In the genomic region with DNA sequence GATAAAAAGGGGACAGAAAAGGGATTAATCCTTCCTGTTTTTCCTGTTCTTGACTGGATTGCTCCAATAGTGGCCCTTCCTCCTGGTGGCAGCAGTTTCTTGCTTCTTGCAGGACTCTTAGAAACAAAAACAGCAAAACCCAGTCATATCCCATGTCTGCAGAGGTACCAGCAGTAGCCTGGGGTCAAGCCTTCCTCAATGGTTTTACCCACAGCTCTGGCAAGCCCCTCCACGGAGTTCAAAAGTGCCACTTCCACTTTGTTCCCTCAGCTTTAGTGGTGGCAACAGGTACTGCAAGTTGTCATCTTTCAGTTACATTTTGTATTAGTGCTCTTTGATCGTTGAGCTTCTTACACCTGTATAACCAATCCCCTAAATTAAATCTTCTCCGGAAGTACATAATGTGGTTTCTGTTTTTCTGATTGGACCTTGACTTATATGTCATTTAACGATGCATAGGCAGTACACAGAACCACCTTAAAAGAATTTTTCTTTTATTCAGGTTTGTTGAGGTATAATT, we compare ENCODE assay signal across 8 cellular contexts.
DNase-seq lines count a peak whose midpoint lies in the region; ATAC-seq and TF ChIP-seq lines count a peak whose summit lies in the region.

No MANE protein-coding gene starts in this region.

- no peak overlapping the region for H3K27ac Mint-ChIP-seq in nephron progenitor cell

- TF ChIP-seq CTCF in cardiac fibroblast (IDR thresholded peaks at IDR 0.05; ENCODE audit: low read depth, low read length) (peak; percentile 62), nephron progenitor cell (IDR thresholded peaks at IDR 0.05) (peak; percentile 52)

- no peaks in the 10 kb centered on the region for H3K4me1 Mint-ChIP-seq in nephron progenitor cell

- no peak overlapping the region for H3K4me3 Mint-ChIP-seq in nephron progenitor cell

- no peaks in the 10 kb centered on the region for H3K36me3 Mint-ChIP-seq in nephron progenitor cell (ENCODE audit: low read depth)

- no peak overlapping the region for H3K4me3 ChIP-seq in cardiac fibroblast (replicated peaks in 1 of 2; ENCODE audit: low read depth in 2 of 2, low read length in 2 of 2)

- peak; percentile 9 to 19 for DNase-seq in activated CD4-positive, alpha-beta T cell treated with anti-CD3 and anti-CD28 coated beads, Interleukin-2, amount 50 U/mL, for 48 hours
- no peak for DNase-seq in activated CD4-positive, alpha-beta T cell treated with anti-CD3 and anti-CD28 coated beads, Interleukin-2, amount 50 U/mL, for 4 hours
- DNase-seq in NCI-H748 (lab: John Stamatoyannopoulos, UW; ENCODE audit: unreplicated experiment) (peak; percentile 60), cardiac fibroblast (ENCODE audit: low read depth in 2 of 2) (peak; percentile 6 to 9), nephron progenitor cell (peak; percentile 13), amniotic stem cell (lab: John Stamatoyannopoulos, UW) (no peak), OCI-M2 (lab: John Stamatoyannopoulos, UW; ENCODE audit: unreplicated experiment) (no peak)

- no peaks in the 10 kb centered on the region for H3K9me3 Mint-ChIP-seq in nephron progenitor cell

- peak; percentile 69 for ATAC-seq in GM21723 (IDR thresholded peaks at IDR 0.05; ENCODE audit: unreplicated experiment)

- peaks cover 6% of the 10 kb centered on the region for H3K27me3 Mint-ChIP-seq in nephron progenitor cell (ENCODE audit: low read depth, poor library complexity)

Comparison
In these comparisons a context has a peak if more than half of its experiments do, and no peak if none do; other contexts are left out.
1. DNase-seq: peak in activated CD4-positive, alpha-beta T cell treated with anti-CD3 and anti-CD28 coated beads, Interleukin-2, amount 50 U/mL, for 48 hours (2 of 2), NCI-H748 (single experiment), cardiac fibroblast (2 of 2) and nephron progenitor cell (single experiment); none in activated CD4-positive, alpha-beta T cell treated with anti-CD3 and anti-CD28 coated beads, Interleukin-2, amount 50 U/mL, for 4 hours (0 of 2), amniotic stem cell (single experiment) and OCI-M2 (single experiment).